Comparison of ENCODE assay signal across 9 cellular contexts in genomic region chr13:27672025-27672424, GRCh38.
"Had no signal": no experiment of that assay in that cellular context is flagged by ENCODE, and none has a peak within 500 bp of the region (broad histone marks: within the 10 kb centered on the region; RNA-seq: fewer than 3 reads in every experiment).

No MANE protein-coding gene starts in this region.

- H3K36me3 ChIP-seq: HAP-1 had no signal

- DNase-seq: GM23248, GOT3, H7, H9, HCEC 1CT, HFFc6 had no signal

- H3K27ac ChIP-seq: GM23248 had no signal

- H3K9me3 ChIP-seq: HAP-1 had no signal

- H3K4me1 ChIP-seq: HAP-1 had no signal

- ATAC-seq: GM23338, HCT116 had no signal

- H3K4me3 ChIP-seq: GM23248, GM23338, HAP-1 had no signal
